Comparison of ENCODE assay signal across 1 cellular context in genomic region chr2:28435796-28436425, GRCh38.
TF ChIP-seq lines count a peak whose summit lies in the region.

No MANE protein-coding gene starts in this region.

TF ChIP-seq in HepG2, 621 proteins besides CTCF, POLR2A, EP300 and RAD21:
- TF ChIP-seq HDAC1 (CRISPR knock-in tag; IDR thresholded peaks at IDR 0.05) (0 out of 2 replicates have a peak, but pooled peaks have one; percentile 21), RXRB (CRISPR knock-in tag; IDR thresholded peaks at IDR 0.05; ENCODE audit: borderline replicate concordance) (peak; percentile 65; the same call in 1 of the 2 replicates), MAX (IDR thresholded peaks at IDR 0.05) (no peak), POLR2AphosphoS2 (IDR thresholded peaks at IDR 0.05; ENCODE audit: low read depth, low read length) (no peak), NCOR1 (IDR thresholded peaks at IDR 0.05; ENCODE audit: borderline replicate concordance, low read length) (peak; percentile 34; the same call in 1 of the 2 replicates), ZBTB33 (CRISPR knock-in tag; IDR thresholded peaks at IDR 0.05) (no peak), ZNF510 (CRISPR knock-in tag; IDR thresholded peaks at IDR 0.05; ENCODE audit: low read depth) (no peak), YY1 (IDR thresholded peaks at IDR 0.05; ENCODE audit: insufficient read depth, insufficient replicate concordance, low read depth, low read length) (no peak), RXRA (CRISPR knock-in tag; IDR thresholded peaks at IDR 0.05) (peak; percentile 44; the same call in 1 of the 2 replicates), LCORL (IDR thresholded peaks at IDR 0.05) (no peak), LCORL (CRISPR knock-in tag; IDR thresholded peaks at IDR 0.05) (peak; percentile 48; the same call in 1 of the 2 replicates), SP4 (CRISPR knock-in tag; IDR thresholded peaks at IDR 0.05) (no peak), AHDC1 (CRISPR knock-in tag; IDR thresholded peaks at IDR 0.05; ENCODE audit: borderline replicate concordance) (0 out of 2 replicates have a peak, but pooled peaks have one; percentile 19), PPARG (CRISPR knock-in tag; conservative IDR thresholded peaks at IDR 0.05) (peak; percentile 80), RARA (CRISPR knock-in tag; IDR thresholded peaks at IDR 0.05) (0 out of 2 replicates have a peak, but pooled peaks have one; percentile 31), MZF1 (CRISPR knock-in tag; IDR thresholded peaks at IDR 0.05; ENCODE audit: borderline replicate concordance) (no peak), SMAD9 (CRISPR knock-in tag; IDR thresholded peaks at IDR 0.05) (no peak), ATF7 (IDR thresholded peaks at IDR 0.05) (peak; percentile 50), ATF7 (CRISPR knock-in tag; IDR thresholded peaks at IDR 0.05) (no peak), HNF4A (CRISPR knock-in tag; IDR thresholded peaks at IDR 0.05) (peak; percentile 46)
- TF ChIP-seq, protein P1, sequence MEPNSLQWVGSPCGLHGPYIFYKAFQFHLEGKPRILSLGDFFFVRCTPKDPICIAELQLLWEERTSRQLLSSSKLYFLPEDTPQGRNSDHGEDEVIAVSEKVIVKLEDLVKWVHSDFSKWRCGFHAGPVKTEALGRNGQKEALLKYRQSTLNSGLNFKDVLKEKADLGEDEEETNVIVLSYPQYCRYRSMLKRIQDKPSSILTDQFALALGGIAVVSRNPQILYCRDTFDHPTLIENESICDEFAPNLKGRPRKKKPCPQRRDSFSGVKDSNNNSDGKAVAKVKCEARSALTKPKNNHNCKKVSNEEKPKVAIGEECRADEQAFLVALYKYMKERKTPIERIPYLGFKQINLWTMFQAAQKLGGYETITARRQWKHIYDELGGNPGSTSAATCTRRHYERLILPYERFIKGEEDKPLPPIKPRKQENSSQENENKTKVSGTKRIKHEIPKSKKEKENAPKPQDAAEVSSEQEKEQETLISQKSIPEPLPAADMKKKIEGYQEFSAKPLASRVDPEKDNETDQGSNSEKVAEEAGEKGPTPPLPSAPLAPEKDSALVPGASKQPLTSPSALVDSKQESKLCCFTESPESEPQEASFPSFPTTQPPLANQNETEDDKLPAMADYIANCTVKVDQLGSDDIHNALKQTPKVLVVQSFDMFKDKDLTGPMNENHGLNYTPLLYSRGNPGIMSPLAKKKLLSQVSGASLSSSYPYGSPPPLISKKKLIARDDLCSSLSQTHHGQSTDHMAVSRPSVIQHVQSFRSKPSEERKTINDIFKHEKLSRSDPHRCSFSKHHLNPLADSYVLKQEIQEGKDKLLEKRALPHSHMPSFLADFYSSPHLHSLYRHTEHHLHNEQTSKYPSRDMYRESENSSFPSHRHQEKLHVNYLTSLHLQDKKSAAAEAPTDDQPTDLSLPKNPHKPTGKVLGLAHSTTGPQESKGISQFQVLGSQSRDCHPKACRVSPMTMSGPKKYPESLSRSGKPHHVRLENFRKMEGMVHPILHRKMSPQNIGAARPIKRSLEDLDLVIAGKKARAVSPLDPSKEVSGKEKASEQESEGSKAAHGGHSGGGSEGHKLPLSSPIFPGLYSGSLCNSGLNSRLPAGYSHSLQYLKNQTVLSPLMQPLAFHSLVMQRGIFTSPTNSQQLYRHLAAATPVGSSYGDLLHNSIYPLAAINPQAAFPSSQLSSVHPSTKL (CRISPR knock-in tag; IDR thresholded peaks at IDR 0.05): peak; percentile 20; the same call in 1 of the 2 replicates
- TF ChIP-seq, protein P2, sequence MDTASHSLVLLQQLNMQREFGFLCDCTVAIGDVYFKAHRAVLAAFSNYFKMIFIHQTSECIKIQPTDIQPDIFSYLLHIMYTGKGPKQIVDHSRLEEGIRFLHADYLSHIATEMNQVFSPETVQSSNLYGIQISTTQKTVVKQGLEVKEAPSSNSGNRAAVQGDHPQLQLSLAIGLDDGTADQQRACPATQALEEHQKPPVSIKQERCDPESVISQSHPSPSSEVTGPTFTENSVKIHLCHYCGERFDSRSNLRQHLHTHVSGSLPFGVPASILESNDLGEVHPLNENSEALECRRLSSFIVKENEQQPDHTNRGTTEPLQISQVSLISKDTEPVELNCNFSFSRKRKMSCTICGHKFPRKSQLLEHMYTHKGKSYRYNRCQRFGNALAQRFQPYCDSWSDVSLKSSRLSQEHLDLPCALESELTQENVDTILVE (CRISPR knock-in tag; IDR thresholded peaks at IDR 0.05): no peak
